Comparison of ENCODE assay signal across 28 cellular contexts in genomic region chr2:55627915-55628314, GRCh38.
"Had no signal": no experiment of that assay in that cellular context is flagged by ENCODE, and none has a peak within 500 bp of the region (broad histone marks: within the 10 kb centered on the region; RNA-seq: fewer than 3 reads in every experiment).

No MANE protein-coding gene starts in this region.

- H3K27me3 ChIP-seq: dorsolateral prefrontal cortex, esophagus squamous epithelium, gastrocnemius medialis, heart right ventricle, left lung had no signal

- H3K4me1 ChIP-seq: gastrocnemius medialis, lower lobe of right lung had no signal

- H3K4me3 ChIP-seq: coronary artery, dorsolateral prefrontal cortex, esophagus squamous epithelium, gastrocnemius medialis, heart right ventricle, left lung, lower lobe of right lung, mucosa of descending colon had no signal

- H3K27me3 Mint-ChIP-seq: effector memory CD8-positive, alpha-beta T cell; naive B cell had no signal

- FAIRE-seq: colon, islet of Langerhans, keratinocyte had no signal

- H3K27ac ChIP-seq: coronary artery, epithelial cell of prostate, esophagus squamous epithelium, gastrocnemius medialis, heart right ventricle, left lung, lower lobe of right lung had no signal

- H3K4me3 Mint-ChIP-seq: effector memory CD8-positive, alpha-beta T cell; endodermal cell; mesothelial cell of epicardium; naive B cell had no signal

- H3K9me3 Mint-ChIP-seq: effector memory CD8-positive, alpha-beta T cell; endodermal cell; mesothelial cell of epicardium; naive B cell had no signal

- H3K9me3 ChIP-seq: esophagus squamous epithelium, gastrocnemius medialis, heart right ventricle, left lung, lower lobe of right lung, mucosa of descending colon had no signal

- DNase-seq: dermis blood vessel endothelial cell; dorsolateral prefrontal cortex; effector CD8-positive, alpha-beta T cell; effector memory CD8-positive, alpha-beta T cell; endodermal cell; erythroblast; esophagus squamous epithelium; foreskin fibroblast; foreskin melanocyte; gastrocnemius medialis; glutamatergic neuron; head of caudate nucleus; heart right ventricle; hippocampal formation; left cardiac atrium; left lung; left ventricle myocardium superior; lower lobe of right lung; mesenchymal stem cell; mucosa of descending colon; naive B cell had no signal

- ATAC-seq: effector memory CD8-positive, alpha-beta T cell; esophagus mucosa; gastrocnemius medialis; heart right ventricle; left cardiac atrium; left lung; left ventricle myocardium superior; lower lobe of right lung; mucosa of descending colon had no signal

- H3K27ac Mint-ChIP-seq: effector memory CD8-positive, alpha-beta T cell; endodermal cell; mesothelial cell of epicardium had no signal
